ENCODE assay signal across 24 cellular contexts in genomic region chr5:154583545-154584168, GRCh38.
DNase-seq lines count a peak whose midpoint lies in the region; ATAC-seq and TF ChIP-seq lines count a peak whose summit lies in the region.
"Had no signal": no experiment of that assay in that cellular context is flagged by ENCODE, and none has a peak within 500 bp of the region (broad histone marks: within the 10 kb centered on the region; RNA-seq: fewer than 3 reads in every experiment).

No MANE protein-coding gene starts in this region.

- TF ChIP-seq RAD21 in SK-N-SH (IDR thresholded peaks at IDR 0.05; ENCODE audit: low read length), result no peak

- H4K20me1 ChIP-seq in SK-N-SH (ENCODE audit: insufficient read depth) (no peaks in the 10 kb centered on the region), PC-9 (ENCODE audit: insufficient read depth) (no peaks in the 10 kb centered on the region)

- H3K4me2 ChIP-seq in SK-N-SH, result no peak overlapping the region
- peak overlapping the region; percentile 63 for H3K4me2 ChIP-seq in PC-9

- H3K79me2 ChIP-seq in SK-N-SH (ENCODE audit: insufficient read depth) (no peaks in the 10 kb centered on the region), PC-9 (ENCODE audit: low read depth) (no peaks in the 10 kb centered on the region)

- H3K27me3 Mint-ChIP-seq in dendritic cell treated with granulocyte-macrophage colony-stimulating factor and Interleukin-4, amounts not matched to agents 40 ng/mL and 50 ng/mL, for 4 days, result peaks cover 26% of the 10 kb centered on the region

- H3K9me3 Mint-ChIP-seq in dendritic cell treated with granulocyte-macrophage colony-stimulating factor and Interleukin-4, amounts not matched to agents 40 ng/mL and 50 ng/mL, for 4 days, result no peaks in the 10 kb centered on the region
- H3K9me3 Mint-ChIP-seq: natural killer cell treated with Interleukin-12 subunit alpha and Interleukin-12 subunit beta and Interleukin-15 and Interleukin-18, amount 100 ng/mL, for 72 hours had no signal

- no peak overlapping the region for H3K27ac Mint-ChIP-seq in dendritic cell treated with granulocyte-macrophage colony-stimulating factor and Interleukin-4, amounts not matched to agents 40 ng/mL and 50 ng/mL, for 4 days
- H3K27ac Mint-ChIP-seq: natural killer cell treated with Interleukin-12 subunit alpha and Interleukin-12 subunit beta and Interleukin-15 and Interleukin-18, amount 100 ng/mL, for 72 hours had no signal

- TF ChIP-seq EP300 in SK-N-SH (IDR thresholded peaks at IDR 0.05; ENCODE audit: borderline replicate concordance in 1 of 2, low read depth in 1 of 2, low read length in 1 of 2), result no peak

- POLR2A ChIA-PET in SK-N-SH (lab: Yijun Ruan, JAX) (no interaction called here), PC-9 (lab: Charles Lee; ENCODE audit: unreplicated experiment) (interaction anchor here (0.6 kb wide), 1 partner anchor 56 kb away, joined by 3 read pairs; no protein-coding TSS in a partner anchor)

- TF ChIP-seq CTCF in SK-N-SH (IDR thresholded peaks at IDR 0.05) (no peak), PC-9 (conservative IDR thresholded peaks at IDR 0.05) (no peak)

- H3K27me3 ChIP-seq in SK-N-SH (ENCODE audit: insufficient read depth) (no peaks in the 10 kb centered on the region; the same call in 1 of the 2 replicates), PC-9 (ENCODE audit: insufficient read depth, low read depth) (no peaks in the 10 kb centered on the region)
- H3K27me3 ChIP-seq: upper lobe of left lung had no signal

- H3K4me1 ChIP-seq in SK-N-SH (ENCODE audit: control insufficient read depth in 1 of 2, insufficient read depth in 2 of 2, low read depth in 1 of 2, low read length in 1 of 2) (peaks cover 0 to 10% of the 10 kb centered on the region in 2 experiments; a peak in 1 of 4 replicates), PC-9 (replicated peaks; ENCODE audit: insufficient read depth) (peaks cover 37% of the 10 kb centered on the region)
- H3K4me1 ChIP-seq: adrenal gland, gastroesophageal sphincter, sigmoid colon, stomach had no signal

- DNase-seq in SK-N-SH, result no peak
- peak; percentile 82 to 91 for DNase-seq in PC-9
- no peak for DNase-seq in cardiac septum (ENCODE audit: low spot score)
- DNase-seq in SW 1271 (lab: John Stamatoyannopoulos, UW), result no peak
- DNase-seq in stimulated activated naive CD4-positive, alpha-beta T cell treated with Interleukin-2 at 50 U/mL for 16 hours (lab: John Stamatoyannopoulos, UW), result no peak
- DNase-seq: activated CD4-positive, alpha-beta T cell treated with anti-CD3 and anti-CD28 coated beads, Interleukin-2, amount 50 U/mL, for 1 hour; activated gamma-delta T cell; adrenal gland; caudate nucleus; dorsolateral prefrontal cortex; erythroblast; KBM-7; mesenchymal stem cell; NCI-H1105; NCI-H2081 treated with DMSO at 0.1 percent for 48 hours; sigmoid colon; stomach had no signal

- no peaks in the 10 kb centered on the region for H3K36me3 ChIP-seq in SK-N-SH (replicated peaks in 1 of 2; ENCODE audit: control insufficient read depth in 1 of 2, insufficient read depth in 2 of 2, low read length in 1 of 2)
- H3K36me3 ChIP-seq in PC-9 (ENCODE audit: low read depth), result no peaks in the 10 kb centered on the region
- H3K36me3 ChIP-seq: adrenal gland, gastroesophageal sphincter, sigmoid colon, stomach, upper lobe of left lung had no signal

- H3K4me3 ChIP-seq in SK-N-SH (ENCODE audit: low read depth in 2 of 2, low read length in 1 of 2) (no peak overlapping the region), PC-9 (peak overlapping the region; percentile 32; the same call in 1 of the 2 replicates)
- H3K4me3 ChIP-seq: adrenal gland, dorsolateral prefrontal cortex, gastroesophageal sphincter, sigmoid colon, stomach, upper lobe of left lung had no signal

- H3F3A ChIP-seq in SK-N-SH (replicated peaks; ENCODE audit: insufficient read depth) (no peaks in the 10 kb centered on the region), PC-9 (ENCODE audit: insufficient read depth, low read depth) (peaks cover 27% of the 10 kb centered on the region; the same call in 1 of the 2 replicates)

- H3K9me2 ChIP-seq in SK-N-SH, result no peaks in the 10 kb centered on the region
- no peaks in the 10 kb centered on the region for H3K9me2 ChIP-seq in PC-9 (ENCODE audit: insufficient read depth)

- intact Hi-C loops in PC-9 (cut with micrococcal nuclease; ENCODE audit: unreplicated experiment) (no loop called here), cardiac septum (cut with DNase I) (no loop called here)
- intact Hi-C loops in dendritic cell treated with granulocyte-macrophage colony-stimulating factor and Interleukin-4, amounts not matched to agents 40 ng/mL and 50 ng/mL, for 4 days (cut with micrococcal nuclease), result no loop called here

- H3K9ac ChIP-seq in SK-N-SH, result no peak overlapping the region

- H3K4me1 Mint-ChIP-seq in dendritic cell treated with granulocyte-macrophage colony-stimulating factor and Interleukin-4, amounts not matched to agents 40 ng/mL and 50 ng/mL, for 4 days (ENCODE audit: low read depth), result no peaks in the 10 kb centered on the region

- H3K4me3 Mint-ChIP-seq in dendritic cell treated with granulocyte-macrophage colony-stimulating factor and Interleukin-4, amounts not matched to agents 40 ng/mL and 50 ng/mL, for 4 days, result peak overlapping the region; percentile 33
- H3K4me3 Mint-ChIP-seq: natural killer cell treated with Interleukin-12 subunit alpha and Interleukin-12 subunit beta and Interleukin-15 and Interleukin-18, amount 100 ng/mL, for 72 hours had no signal

- no TSS peak for BruUV-seq in PC-9 (replicated peaks; lab: Mats Ljungman, UMichigan)

- CTCF ChIA-PET in SK-N-SH (lab: Yijun Ruan, JAX), result interaction anchor here (0.9 to 2.2 kb wide), 3 partner anchors 42 to 116 kb away, joined by 3 to 7 read pairs (median 7); no protein-coding TSS in a partner anchor
- CTCF ChIA-PET in PC-9 (lab: Charles Lee), result interaction anchor here (1.3 kb wide), 1 partner anchor 63 kb away, joined by 4 read pairs; no protein-coding TSS in a partner anchor

- 59% methylated on average over 12 of the region's 12 CpGs for WGBS in SK-N-SH (ENCODE audit: low lambda C conversion rate)

- H3K27ac ChIP-seq in SK-N-SH (ENCODE audit: low read depth in 2 of 2, low read length in 1 of 2), result no peak overlapping the region
- H3K27ac ChIP-seq in PC-9, result 0 out of 2 replicates have a peak overlapping the region, but pooled peaks have one; percentile 1
- H3K27ac ChIP-seq: adrenal gland, C4-2B, dorsolateral prefrontal cortex, gastroesophageal sphincter, sigmoid colon, stomach, upper lobe of left lung had no signal

- H3K36me3 Mint-ChIP-seq in dendritic cell treated with granulocyte-macrophage colony-stimulating factor and Interleukin-4, amounts not matched to agents 40 ng/mL and 50 ng/mL, for 4 days (ENCODE audit: low read depth), result no peaks in the 10 kb centered on the region
- H3K36me3 Mint-ChIP-seq: natural killer cell treated with Interleukin-12 subunit alpha and Interleukin-12 subunit beta and Interleukin-15 and Interleukin-18, amount 100 ng/mL, for 72 hours had no signal

- no peak overlapping the region for H2AFZ ChIP-seq in SK-N-SH (ENCODE audit: low read depth)
- H2AFZ ChIP-seq in PC-9, result no peak overlapping the region

- no peaks in the 10 kb centered on the region for H3K9me3 ChIP-seq in SK-N-SH
- H3K9me3 ChIP-seq in PC-9 (ENCODE audit: insufficient read depth, low read depth), result no peaks in the 10 kb centered on the region
- H3K9me3 ChIP-seq: adrenal gland, gastroesophageal sphincter, sigmoid colon, stomach, upper lobe of left lung had no signal

- no peak for ATAC-seq in SK-N-SH treated with all-trans-retinoic acid at 6 μM for 48 hours
- no peak for ATAC-seq in GM19351 (IDR thresholded peaks at IDR 0.05; ENCODE audit: unreplicated experiment)
- ATAC-seq: gastroesophageal sphincter had no signal

TF ChIP-seq in SK-N-SH, 30 proteins besides CTCF, POLR2A, EP300 and RAD21:
- TF ChIP-seq GATA2 (CRISPR knock-in tag; IDR thresholded peaks at IDR 0.05), result peak; percentile 40; the same call in 1 of the 2 replicates
- no peak for TF ChIP-seq JUND (IDR thresholded peaks at IDR 0.05)
- no peak for TF ChIP-seq SMC3 (IDR thresholded peaks at IDR 0.05; ENCODE audit: low read depth, low read length)

TF ChIP-seq in SK-N-SH treated with all-trans-retinoic acid at 6 μM for 48 hours, 23 proteins besides CTCF, POLR2A, EP300 and RAD21:
- no peak for TF ChIP-seq SNAI2 (CRISPR knock-in tag; IDR thresholded peaks at IDR 0.05)

Comparison
In these comparisons a context has a peak if more than half of its experiments do, and no peak if none do; other contexts are left out.
1. DNase-seq: peak in PC-9 (2 of 2); none in SK-N-SH (single experiment), cardiac septum (single experiment), SW 1271 (0 of 2) and stimulated activated naive CD4-positive, alpha-beta T cell treated with Interleukin-2 at 50 U/mL for 16 hours (single experiment).